Comparison of ENCODE assay signal across 1 cellular context in genomic region chr6:125791151-125791819, GRCh38.
TF ChIP-seq lines count a peak whose summit lies in the region.

No MANE protein-coding gene starts in this region.

TF ChIP-seq in HepG2, 621 proteins besides CTCF, POLR2A, EP300 and RAD21 (continued from another document and continues in another):
- TF ChIP-seq TIGD3 (CRISPR knock-in tag; IDR thresholded peaks at IDR 0.05; ENCODE audit: borderline replicate concordance) (peak; percentile 79; the same call in 1 of the 2 replicates), PATZ1 (CRISPR knock-in tag; IDR thresholded peaks at IDR 0.05) (peak; percentile 82), ZNF407 (CRISPR knock-in tag; IDR thresholded peaks at IDR 0.05; ENCODE audit: not compliant biosample characterization) (peak; percentile 54), SUZ12 (IDR thresholded peaks at IDR 0.05; ENCODE audit: low read depth, low read length) (no peak), ZNF18 (CRISPR knock-in tag; IDR thresholded peaks at IDR 0.05; ENCODE audit: insufficient replicate concordance) (peak; percentile 21), CSRNP1 (CRISPR knock-in tag; IDR thresholded peaks at IDR 0.05) (peak; percentile 15; the same call in 1 of the 2 replicates), NR0B2 (CRISPR knock-in tag; IDR thresholded peaks at IDR 0.05) (no peak), ZKSCAN5 (CRISPR knock-in tag; IDR thresholded peaks at IDR 0.05) (0 out of 2 replicates have a peak, but pooled peaks have one; percentile 41), KDM5B (CRISPR knock-in tag; IDR thresholded peaks at IDR 0.05; ENCODE audit: borderline replicate concordance) (0 out of 2 replicates have a peak, but pooled peaks have one; percentile 10), ZEB1 (IDR thresholded peaks at IDR 0.05; ENCODE audit: insufficient replicate concordance, low read depth) (no peak), ZNF234 (CRISPR knock-in tag; conservative IDR thresholded peaks at IDR 0.05) (0 out of 2 replicates have a peak, but pooled peaks have one; percentile 3), ZFP91 (CRISPR knock-in tag; IDR thresholded peaks at IDR 0.05; ENCODE audit: borderline replicate concordance) (peak; percentile 10; the same call in 1 of the 2 replicates), GABPB1 (CRISPR knock-in tag; IDR thresholded peaks at IDR 0.05) (no peak), SMYD3 (CRISPR knock-in tag; IDR thresholded peaks at IDR 0.05) (0 out of 2 replicates have a peak, but pooled peaks have one; percentile 23), ZNF335 (CRISPR knock-in tag; IDR thresholded peaks at IDR 0.05) (no peak), ZNF280D (CRISPR knock-in tag; IDR thresholded peaks at IDR 0.05) (peak; percentile 54; the same call in 1 of the 2 replicates), KLF6 (CRISPR knock-in tag; IDR thresholded peaks at IDR 0.05) (peak; percentile 21; the same call in 1 of the 2 replicates), TBL1XR1 (IDR thresholded peaks at IDR 0.05; ENCODE audit: borderline replicate concordance, low read length, partially characterized antibody) (peak; percentile 0), TARDBP (CRISPR knock-in tag; IDR thresholded peaks at IDR 0.05) (0 out of 2 replicates have a peak, but pooled peaks have one; percentile 46), ZNF605 (CRISPR knock-in tag; IDR thresholded peaks at IDR 0.05) (peak; percentile 88), ZNF740 (CRISPR knock-in tag; IDR thresholded peaks at IDR 0.05) (no peak), ZNF850 (CRISPR knock-in tag; conservative IDR thresholded peaks at IDR 0.05) (no peak), TFE3 (CRISPR knock-in tag; IDR thresholded peaks at IDR 0.05) (peak; percentile 10; the same call in 1 of the 2 replicates), MXD3 (CRISPR knock-in tag; IDR thresholded peaks at IDR 0.05) (no peak), ZFP41 (CRISPR knock-in tag; IDR thresholded peaks at IDR 0.05; ENCODE audit: borderline replicate concordance) (no peak), ZNF317 (CRISPR knock-in tag; IDR thresholded peaks at IDR 0.05) (0 out of 2 replicates have a peak, but pooled peaks have one; percentile 27), AHR (CRISPR knock-in tag; IDR thresholded peaks at IDR 0.05) (0 out of 2 replicates have a peak, but pooled peaks have one; percentile 15), ZNF44 (CRISPR knock-in tag; IDR thresholded peaks at IDR 0.05) (no peak)
